20 cellular contexts compared by ENCODE assay signal in the genomic region with DNA sequence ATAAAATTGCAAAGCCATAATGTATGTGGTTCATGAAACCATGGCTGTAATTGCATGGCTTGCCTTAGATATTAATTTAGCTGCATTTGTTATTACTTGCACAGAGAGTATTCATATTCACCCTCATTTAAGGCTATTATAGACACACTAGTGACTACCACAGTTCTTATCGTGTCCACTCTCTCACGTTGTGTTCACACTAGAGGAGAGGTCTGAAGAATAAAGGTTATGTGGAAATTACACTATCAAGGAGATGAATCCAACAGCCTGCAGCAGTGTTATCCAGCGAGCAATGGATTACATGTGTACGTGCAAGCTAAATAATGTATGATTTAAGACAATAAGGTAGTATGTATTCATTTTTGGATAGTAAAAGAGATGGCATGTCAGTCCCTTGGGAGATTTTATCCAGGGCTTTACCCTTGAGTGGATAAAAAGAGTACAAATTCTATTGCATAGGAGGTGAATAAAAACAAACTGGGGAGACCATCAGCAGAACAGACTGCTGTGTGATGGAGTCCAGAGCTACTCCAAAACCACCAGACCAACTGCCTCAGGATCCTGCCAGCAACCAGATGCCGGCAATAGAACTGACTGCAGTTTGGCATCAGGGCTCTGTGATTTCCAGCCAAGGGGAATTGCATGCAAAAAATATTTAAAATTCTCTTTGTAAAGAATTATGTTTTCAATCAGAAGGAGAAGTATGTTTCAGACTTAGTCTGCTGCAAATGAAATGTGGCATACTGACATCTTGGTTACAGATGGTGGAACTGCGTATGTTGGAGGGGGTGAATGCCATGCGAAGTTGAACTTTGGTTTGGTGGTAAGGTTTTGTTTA.
DNase-seq lines count a peak whose midpoint lies in the region; TF ChIP-seq lines count a peak whose summit lies in the region.
"Had no signal": no experiment of that assay in that cellular context is flagged by ENCODE, and none has a peak within 500 bp of the region (broad histone marks: within the 10 kb centered on the region; RNA-seq: fewer than 3 reads in every experiment).

No MANE protein-coding gene starts in this region.

- peaks cover 31% of the 10 kb centered on the region for H3K4me1 ChIP-seq in BE2C
- H3K4me1 ChIP-seq in OCI-LY3 (ENCODE audit: low read length): peaks cover 42% of the 10 kb centered on the region
- H3K4me1 ChIP-seq in rectal smooth muscle tissue (ENCODE audit: control insufficient read depth, insufficient read depth, low read length): peaks cover 14% of the 10 kb centered on the region
- peaks cover 8% of the 10 kb centered on the region for H3K4me1 ChIP-seq in ovary (ENCODE audit: insufficient read depth)

- DNase-seq in BE2C: peak; percentile 63
- peak; percentile 92 for DNase-seq in fibroblast of the aortic adventitia (ENCODE audit: low read depth)
- no peak for DNase-seq in DMS153 treated with DMSO at 0.1 percent for 48 hours (lab: John Stamatoyannopoulos, UW; ENCODE audit: unreplicated experiment)
- no peak for DNase-seq in SHP77 treated with DMSO at 0.1 percent for 48 hours (lab: John Stamatoyannopoulos, UW)
- DNase-seq in ovary: no peak
- DNase-seq in activated CD8-positive, alpha-beta memory T cell treated with anti-CD3 and anti-CD28 coated beads for 24 hours: no peak
- DNase-seq: activated CD4-positive, alpha-beta T cell treated with anti-CD3 and anti-CD28 coated beads, Interleukin-2, amount 50 U/mL, for 1 hour; activated T-cell treated with anti-CD3 and anti-CD28 coated beads, Interleukin-2, amount 50 U/mL, for 4 hours; amygdala; erythroblast; NCI-H1092; NCI-H345; nephron progenitor cell; stimulated activated CD4-positive, alpha-beta T cell treated with anti-CD3 and anti-CD28 coated beads, Interleukin-2, amount 100 ng/mL, for 48 hours had no signal

- H3K9me3 ChIP-seq in BE2C: no peaks in the 10 kb centered on the region
- no peaks in the 10 kb centered on the region for H3K9me3 ChIP-seq in OCI-LY3 (ENCODE audit: insufficient read depth, low read length)
- H3K9me3 ChIP-seq in ovary: no peaks in the 10 kb centered on the region
- H3K9me3 ChIP-seq: HAP-1 had no signal

- H3K9ac ChIP-seq in OCI-LY3 (ENCODE audit: low read length) (no peak overlapping the region), rectal smooth muscle tissue (ENCODE audit: low read length) (no peak overlapping the region)

- no peak for TF ChIP-seq POLR2A in ovary (IDR thresholded peaks at IDR 0.05)

- H3K36me3 ChIP-seq in BE2C (no peaks in the 10 kb centered on the region), OCI-LY3 (replicated peaks; ENCODE audit: low read depth, low read length) (no peaks in the 10 kb centered on the region), rectal smooth muscle tissue (ENCODE audit: control insufficient read depth, insufficient read depth, low read length) (no peaks in the 10 kb centered on the region), ovary (no peaks in the 10 kb centered on the region)
- H3K36me3 ChIP-seq: HAP-1 had no signal

- H3K79me2 ChIP-seq in OCI-LY3 (ENCODE audit: low read length): no peaks in the 10 kb centered on the region

- H3K4me3 ChIP-seq in BE2C (ENCODE audit: low read depth, low read length): peak overlapping the region; percentile 8; the same call in 1 of the 2 replicates
- no peak overlapping the region for H3K4me3 ChIP-seq in OCI-LY3 (ENCODE audit: low read length)
- no peak overlapping the region for H3K4me3 ChIP-seq in fibroblast of the aortic adventitia (ENCODE audit: low read depth, low read length)
- no peak overlapping the region for H3K4me3 ChIP-seq in rectal smooth muscle tissue (ENCODE audit: low read length)
- no peak overlapping the region for H3K4me3 ChIP-seq in ovary
- H3K4me3 ChIP-seq: coronary artery, HAP-1, SK-N-MC had no signal

- peak overlapping the region; percentile 47 for H3K4me2 ChIP-seq in OCI-LY3 (ENCODE audit: low read length)

- TF ChIP-seq CTCF in BE2C (IDR thresholded peaks at IDR 0.05; ENCODE audit: low read depth, low read length): no peak
- peak; percentile 34 for TF ChIP-seq CTCF in OCI-LY3 (IDR thresholded peaks at IDR 0.05; ENCODE audit: low read depth, low read length)
- no peak for TF ChIP-seq CTCF in fibroblast of the aortic adventitia (IDR thresholded peaks at IDR 0.05; ENCODE audit: insufficient read depth, low read length)
- TF ChIP-seq CTCF in ovary (IDR thresholded peaks at IDR 0.05): no peak

- 77 to 80% (median 79%) methylated on average over 7 of the region's 7 CpGs for WGBS in ovary, 3 donors

- no peaks in the 10 kb centered on the region for H4K20me1 ChIP-seq in OCI-LY3 (ENCODE audit: insufficient read depth, low read length)

- no peak for TF ChIP-seq EP300 in ovary (IDR thresholded peaks at IDR 0.05)

- H3K27ac ChIP-seq in OCI-LY3 (ENCODE audit: low read length) (no peak overlapping the region), rectal smooth muscle tissue (ENCODE audit: low read depth, low read length) (peak overlapping the region; percentile 50), ovary (peak overlapping the region in 1 of 2 donors; percentile 12)
- H3K27ac ChIP-seq: C4-2B, SK-N-MC had no signal

- no peak overlapping the region for H2AFZ ChIP-seq in OCI-LY3 (ENCODE audit: low read depth, low read length)

- no peaks in the 10 kb centered on the region for H3K27me3 ChIP-seq in BE2C
- H3K27me3 ChIP-seq in OCI-LY3 (ENCODE audit: low read depth, low read length): no peaks in the 10 kb centered on the region
- no peaks in the 10 kb centered on the region for H3K27me3 ChIP-seq in rectal smooth muscle tissue (ENCODE audit: control insufficient read depth, insufficient read depth, low read length)
- H3K27me3 ChIP-seq in ovary: no peaks in the 10 kb centered on the region

- intact Hi-C loops in ovary (cut with DNase I): no loop called here

Comparison
In these comparisons a context has a peak if more than half of its experiments do, and no peak if none do; other contexts are left out.
1. DNase-seq: peak in BE2C (single experiment) and fibroblast of the aortic adventitia (single experiment); none in DMS153 treated with DMSO at 0.1 percent for 48 hours (single experiment), SHP77 treated with DMSO at 0.1 percent for 48 hours (single experiment), ovary (0 of 5) and activated CD8-positive, alpha-beta memory T cell treated with anti-CD3 and anti-CD28 coated beads for 24 hours (single experiment).